ENCODE assay signal across 32 cellular contexts in the genomic region with DNA sequence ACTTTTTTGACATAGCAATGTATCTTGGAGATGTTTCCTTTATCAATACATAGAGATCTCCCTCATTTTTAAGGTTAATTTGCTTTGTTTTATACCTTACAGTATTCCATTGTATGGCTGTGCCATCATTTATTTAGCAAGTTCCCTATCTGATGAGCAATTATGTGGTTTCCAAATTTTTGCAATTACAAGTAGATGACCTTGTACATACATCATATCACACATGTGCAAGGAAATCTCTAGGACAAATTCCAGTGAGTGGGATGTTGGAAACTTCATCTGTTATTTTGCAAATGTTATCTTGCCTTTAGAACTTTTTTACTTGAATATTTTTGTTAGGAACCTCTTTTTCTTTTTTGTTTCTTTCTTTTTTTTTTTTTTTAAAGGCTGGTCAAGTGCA. TPM values are rescaled to one million over a fixed set of nuclear protein-coding genes. Genes with fewer than 3 reads are reported as not detected.
DNase-seq lines count a peak whose midpoint lies in the region; ATAC-seq and TF ChIP-seq lines count a peak whose summit lies in the region.
"Had no signal": no experiment of that assay in that cellular context is flagged by ENCODE, and none has a peak within 500 bp of the region (broad histone marks: within the 10 kb centered on the region; RNA-seq: fewer than 3 reads in every experiment).

No MANE protein-coding gene starts in this region.

- H3K4me3 ChIP-seq in AG04450 (ENCODE audit: low read depth, low read length) (no peak overlapping the region), fibroblast of villous mesenchyme (ENCODE audit: low read depth, low read length) (no peak overlapping the region), ascending aorta (no peak overlapping the region)
- no peak overlapping the region for H3K4me3 ChIP-seq in naive thymus-derived CD4-positive, alpha-beta T cell (ENCODE audit: low read length)
- H3K4me3 ChIP-seq: adrenal gland, dorsolateral prefrontal cortex, GM12878, stomach, tibial artery had no signal

- H3K27ac ChIP-seq in AG04450 (ENCODE audit: low read depth, low read length) (peak overlapping the region; percentile 22), ascending aorta (no peak overlapping the region)
- no peak overlapping the region for H3K27ac ChIP-seq in naive thymus-derived CD4-positive, alpha-beta T cell (ENCODE audit: low read depth, low read length)
- H3K27ac ChIP-seq: adrenal gland, dorsolateral prefrontal cortex, foreskin keratinocyte, stomach, tibial artery had no signal

- H3K27me3 ChIP-seq in AG04450 (ENCODE audit: control insufficient read depth, insufficient read depth, low read length), result no peaks in the 10 kb centered on the region
- H3K27me3 ChIP-seq in naive thymus-derived CD4-positive, alpha-beta T cell (ENCODE audit: control insufficient read depth in 2 of 2, insufficient read depth in 2 of 2, low read length in 2 of 2), result no peaks in the 10 kb centered on the region
- H3K27me3 ChIP-seq in ascending aorta, result no peaks in the 10 kb centered on the region
- H3K27me3 ChIP-seq: adrenal gland, foreskin keratinocyte, stomach, tibial artery had no signal

- H3K9me3 ChIP-seq in AG04450 (ENCODE audit: control insufficient read depth, insufficient read depth, low read length), result peaks cover 6% of the 10 kb centered on the region
- no peaks in the 10 kb centered on the region for H3K9me3 ChIP-seq in naive thymus-derived CD4-positive, alpha-beta T cell (ENCODE audit: control insufficient read depth in 2 of 3, low read length in 3 of 3)
- no peaks in the 10 kb centered on the region for H3K9me3 ChIP-seq in ascending aorta
- H3K9me3 ChIP-seq: adrenal gland, stomach, tibial artery had no signal

- DNase-seq in AG04450 (ENCODE audit: low read depth, low spot score), result peak; percentile 20
- peak; percentile 54 for DNase-seq in CD1c-positive myeloid dendritic cell (ENCODE audit: extremely low spot score)
- peak; percentile 44 for DNase-seq in NCI-H226
- peak; percentile 64 for DNase-seq in fibroblast of villous mesenchyme (ENCODE audit: low read depth)
- no peak for DNase-seq in NCI-H1048 (lab: John Stamatoyannopoulos, UW)
- no peak for DNase-seq in naive thymus-derived CD4-positive, alpha-beta T cell
- no peak for DNase-seq in ascending aorta (ENCODE audit: low spot score in 2 of 2)
- no peak for DNase-seq in amniotic stem cell (lab: John Stamatoyannopoulos, UW)
- DNase-seq: activated CD4-positive, alpha-beta memory T cell treated with anti-CD3 and anti-CD28 coated beads, Interleukin-2, amount 10 ng/mL, durations not matched to agents 7 days and 5 days; activated CD4-positive, CD25-positive, alpha-beta regulatory T cell treated with anti-CD3 and anti-CD28 coated beads, Interleukin-2, amount 50 U/mL, for 72 hours; activated gamma-delta T cell treated with Interleukin-2 at 50 U/mL for 16 hours; adrenal gland; caudate nucleus; CD8-positive, alpha-beta memory T cell; DMS53; dorsolateral prefrontal cortex; foreskin keratinocyte; hippocampal formation; immature natural killer cell; Karpas-422; left ventricle myocardium superior; midbrain; NCI-H1092; NCI-H187; NCI-H69; stimulated activated CD8-positive, alpha-beta memory T cell treated with anti-CD3 and anti-CD28 coated beads, Interleukin-4, amount 100 ng/mL, for 48 hours; stomach; tibial artery had no signal

- ATAC-seq in naive thymus-derived CD4-positive, alpha-beta T cell, result no peak
- ATAC-seq: GM12878, left ventricle myocardium superior, sciatic nerve had no signal

- CTCF ChIA-PET in AG04450 (lab: Charles Lee), result interaction anchor here (1.3 kb wide), 1 partner anchor 12 kb away, joined by 9 read pairs; no protein-coding TSS in a partner anchor
- CTCF ChIA-PET in naive thymus-derived CD4-positive, alpha-beta T cell (lab: Charles Lee), result no interaction called here

- no peaks in the 10 kb centered on the region for H3K4me1 ChIP-seq in naive thymus-derived CD4-positive, alpha-beta T cell (ENCODE audit: control insufficient read depth in 2 of 2, insufficient read depth in 2 of 2, low read length in 2 of 2)
- no peaks in the 10 kb centered on the region for H3K4me1 ChIP-seq in ascending aorta
- H3K4me1 ChIP-seq: foreskin keratinocyte, tibial artery had no signal

- POLR2A ChIA-PET in AG04450 (lab: Yijun Ruan, JAX), result no interaction called here
- POLR2A ChIA-PET in naive thymus-derived CD4-positive, alpha-beta T cell (lab: Charles Lee), result no interaction called here

- peaks cover 0 to 10% (median 0%) of the 10 kb centered on the region in 7 donors for H3K4me1 Mint-ChIP-seq in naive thymus-derived CD4-positive, alpha-beta T cell
- H3K4me1 Mint-ChIP-seq: CD8-positive, alpha-beta memory T cell; immature natural killer cell; neural crest cell had no signal

- intact Hi-C loops in naive thymus-derived CD4-positive, alpha-beta T cell (cut with micrococcal nuclease), result no loop called here
- intact Hi-C loops in ascending aorta (cut with DNase I), result no loop called here

- peaks cover 0 to 21% (median 19%) of the 10 kb centered on the region in 5 donors for H3K27me3 Mint-ChIP-seq in naive thymus-derived CD4-positive, alpha-beta T cell
- H3K27me3 Mint-ChIP-seq: activated CD4-positive, alpha-beta memory T cell treated with anti-CD3 and anti-CD28 coated beads, Interleukin-2, amount 10 ng/mL, durations not matched to agents 7 days and 5 days had no signal

- no peak for TF ChIP-seq CTCF in AG04450 (IDR thresholded peaks at IDR 0.05; ENCODE audit: low read depth, low read length)
- no peak for TF ChIP-seq CTCF in fibroblast of villous mesenchyme (IDR thresholded peaks at IDR 0.05; ENCODE audit: insufficient read depth, low read depth, low read length)
- TF ChIP-seq CTCF in ascending aorta (IDR thresholded peaks at IDR 0.05), result no peak

- peaks cover 0 to 5% (median 0%) of the 10 kb centered on the region in 11 donors for H3K9me3 Mint-ChIP-seq in naive thymus-derived CD4-positive, alpha-beta T cell
- H3K9me3 Mint-ChIP-seq: CD8-positive, alpha-beta memory T cell; neural crest cell had no signal

- no peak overlapping the region for H3K4me3 Mint-ChIP-seq in naive thymus-derived CD4-positive, alpha-beta T cell
- H3K4me3 Mint-ChIP-seq: activated CD4-positive, alpha-beta memory T cell treated with anti-CD3 and anti-CD28 coated beads, Interleukin-2, amount 10 ng/mL, durations not matched to agents 7 days and 5 days; CD8-positive, alpha-beta memory T cell; immature natural killer cell; neural crest cell had no signal

- peaks cover 0 to 5% (median 0%) of the 10 kb centered on the region in 5 donors for H3K36me3 Mint-ChIP-seq in naive thymus-derived CD4-positive, alpha-beta T cell

- H3K36me3 ChIP-seq in naive thymus-derived CD4-positive, alpha-beta T cell (ENCODE audit: control insufficient read depth in 2 of 3, insufficient read depth in 3 of 3, low read length in 3 of 3), result no peaks in the 10 kb centered on the region
- peaks cover 2 to 19% of the 10 kb centered on the region in 2 donors for H3K36me3 ChIP-seq in ascending aorta
- H3K36me3 ChIP-seq: adrenal gland had no signal

- H3K27ac Mint-ChIP-seq in naive thymus-derived CD4-positive, alpha-beta T cell, result no peak overlapping the region
- H3K27ac Mint-ChIP-seq: activated CD4-positive, alpha-beta memory T cell treated with anti-CD3 and anti-CD28 coated beads, Interleukin-2, amount 10 ng/mL, durations not matched to agents 7 days and 5 days; CD8-positive, alpha-beta memory T cell; progenitor cell of endocrine pancreas had no signal

RNA-seq across cellular contexts. Expression of gene DRAM1, which starts 49.7 kb away (rescaled TPM):
- polyA plus RNA-seq in AG04450 (2011; rRNA removed), result 54.9 and 57.5 TPM in 2 replicates
- polyA minus RNA-seq in AG04450 (2011; rRNA and poly(A)+ RNA removed), result 39.1 and 46.2 TPM in 2 replicates
- total RNA-seq in fibroblast of villous mesenchyme (95.7 and 344 TPM in 2 replicates), ascending aorta (8.8 TPM)
- total RNA-seq in naive thymus-derived CD4-positive, alpha-beta T cell, result 1 to 10 TPM; 2.4 to 9.5 (median 2.6) TPM
- 1 to 10 TPM; 1.4 to 2.4 TPM for polyA plus RNA-seq in naive thymus-derived CD4-positive, alpha-beta T cell

Comparison
In these comparisons a context has a peak if more than half of its experiments do, and no peak if none do; other contexts are left out.
1. DNase-seq: peak in AG04450 (single experiment), CD1c-positive myeloid dendritic cell (single experiment), NCI-H226 (single experiment) and fibroblast of villous mesenchyme (single experiment); none in NCI-H1048 (single experiment), naive thymus-derived CD4-positive, alpha-beta T cell (0 of 9), ascending aorta (0 of 2) and amniotic stem cell (single experiment).